Comparison of ENCODE assay signal across 4 cellular contexts in genomic region chr4:189946906-189947305, GRCh38. TPM values are rescaled to one million over a fixed set of nuclear protein-coding genes. Genes with fewer than 3 reads are reported as not detected.
DNase-seq lines count a peak whose midpoint lies in the region; ATAC-seq, FAIRE-seq and TF ChIP-seq lines count a peak whose summit lies in the region.
"Not testable (repeated sequence)": the region's sequence is repeated elsewhere in the genome, so short reads cannot be mapped to it uniquely, and the experiment has no call there.

No MANE protein-coding gene starts in this region.

- H2BK120ac ChIP-seq in trophoblast cell (ENCODE audit: insufficient read depth, low read length, poor library complexity): not testable (repeated sequence)

- H3F3A ChIP-seq in Loucy (ENCODE audit: low read depth): not testable (repeated sequence)

- RAD21 ChIA-PET in GM12878 (lab: Charles Lee; ENCODE audit: unreplicated experiment): not testable (repeated sequence)

- not testable (repeated sequence) for ATAC-seq in GM12878, HepG2

- H3K4me3 ChIP-seq in Loucy (ENCODE audit: low read length, poor library complexity, severe bottlenecking); GM12878; HepG2 (replicated peaks in 1 of 3; ENCODE audit: insufficient read depth in 1 of 3, low read depth in 2 of 3, low read length in 3 of 3); trophoblast cell (ENCODE audit: low read depth, low read length): not testable (repeated sequence)

- H3K79me2 ChIP-seq in Loucy (ENCODE audit: insufficient read depth, low read length) (peaks cover 45% of the 10 kb centered on the region), GM12878 (ENCODE audit: control insufficient read depth, insufficient read depth, low read length) (peaks cover 20% of the 10 kb centered on the region)
- not testable (repeated sequence) for H3K79me2 ChIP-seq in HepG2 (ENCODE audit: insufficient read depth, low read length); trophoblast cell (ENCODE audit: control insufficient read depth, insufficient read depth, low read length, poor library complexity)

- not testable (repeated sequence) for H3K27ac ChIP-seq in GM12878 (ENCODE audit: control insufficient read depth, insufficient read depth); HepG2 (ENCODE audit: extremely low read length, insufficient read depth, low read length); trophoblast cell (ENCODE audit: low read depth, low read length)

- WGBS in GM12878 (ENCODE audit: insufficient coverage, insufficient replicate concordance, low lambda C conversion rate, missing lambda C conversion rate): 92% methylated on average over 13 of the region's 13 CpGs
- 94% methylated on average over 13 of the region's 13 CpGs for WGBS in HepG2 (ENCODE audit: low lambda C conversion rate)
- WGBS in trophoblast cell (ENCODE audit: extremely low coverage, insufficient coverage, insufficient read length): no CpG with 5 or more reads among the region's 13 CpGs

- TF ChIP-seq EP300 in GM12878 (IDR thresholded peaks at IDR 0.05; ENCODE audit: borderline replicate concordance in 1 of 2, control insufficient read depth in 1 of 2, low read depth in 2 of 2, low read length in 2 of 2); HepG2 (IDR thresholded peaks at IDR 0.05; ENCODE audit: low read depth in 2 of 2, low read length in 2 of 2); HepG2 (CRISPR knock-in tag; IDR thresholded peaks at IDR 0.05; ENCODE audit: borderline replicate concordance): not testable (repeated sequence)

- not testable (repeated sequence) for H3K23ac ChIP-seq in trophoblast cell (ENCODE audit: low read length)

- H4K12ac ChIP-seq in trophoblast cell (ENCODE audit: low read depth, low read length): not testable (repeated sequence)

- TF ChIP-seq CTCF in Loucy (conservative IDR thresholded peaks at IDR 0.05; ENCODE audit: low read length); GM12878 (IDR thresholded peaks at IDR 0.05 in 2 of 3, conservative IDR thresholded peaks at IDR 0.05 in 1 of 3; ENCODE audit: control insufficient read depth in 2 of 3, extremely low read depth in 1 of 3, insufficient read depth in 1 of 3, low read depth in 3 of 3, low read length in 3 of 3); HepG2 (CRISPR knock-in tag; IDR thresholded peaks at IDR 0.05): not testable (repeated sequence)

- peak overlapping the region; percentile 10 for H3K4me2 ChIP-seq in Loucy (ENCODE audit: low read depth, low read length, poor library complexity, severe bottlenecking)
- not testable (repeated sequence) for H3K4me2 ChIP-seq in GM12878 (ENCODE audit: control insufficient read depth, insufficient read depth); HepG2 (ENCODE audit: low read depth, low read length); trophoblast cell (ENCODE audit: low read length)

- not testable (repeated sequence) for H3K18ac ChIP-seq in trophoblast cell (ENCODE audit: low read length)

- not testable (repeated sequence) for H3K4ac ChIP-seq in trophoblast cell (ENCODE audit: low read depth, low read length)

- in situ Hi-C loops in GM12878 (cut with MboI); HepG2 (cut with HindIII; ENCODE audit: extremely low pct_ligation_motif_present, low pct_unique_long_range_greater_than_20kb): not testable (repeated sequence)

- SMC1A ChIA-PET in GM12878 (lab: Charles Lee; ENCODE audit: uncharacterized antibody, unreplicated experiment): not testable (repeated sequence)

- not testable (repeated sequence) for H4K91ac ChIP-seq in trophoblast cell (ENCODE audit: low read depth, low read length)

- H3K9ac ChIP-seq in Loucy (ENCODE audit: low read depth, low read length, poor library complexity, severe bottlenecking); GM12878 (ENCODE audit: control insufficient read depth, insufficient read depth, low read length); HepG2 (ENCODE audit: insufficient read depth, low read depth, low read length); trophoblast cell (ENCODE audit: low read length): not testable (repeated sequence)

- H3K9me3 ChIP-seq in Loucy (ENCODE audit: insufficient read depth, low read depth, low read length); GM12878 (replicated peaks; ENCODE audit: control insufficient read depth, insufficient read depth, low read length); HepG2 (ENCODE audit: low read length); trophoblast cell (ENCODE audit: insufficient read depth, low read depth, low read length): not testable (repeated sequence)

- peaks cover 25% of the 10 kb centered on the region for H3K4me1 ChIP-seq in Loucy (ENCODE audit: insufficient read depth, low read length, poor library complexity, severe bottlenecking)
- not testable (repeated sequence) for H3K4me1 ChIP-seq in GM12878 (ENCODE audit: control insufficient read depth, insufficient read depth, low read length); trophoblast cell (ENCODE audit: control insufficient read depth in 1 of 2, insufficient read depth in 2 of 2, low read length in 2 of 2)
- peaks cover 12% of the 10 kb centered on the region for H3K4me1 ChIP-seq in HepG2 (ENCODE audit: insufficient read depth, low read length)

- not testable (repeated sequence) for TF ChIP-seq POLR2A in GM12878 (IDR thresholded peaks at IDR 0.05; ENCODE audit: low read depth, low read length); HepG2 (IDR thresholded peaks at IDR 0.05; ENCODE audit: insufficient read depth in 1 of 2, low read depth in 2 of 2, low read length in 2 of 2)

- H2AK5ac ChIP-seq in trophoblast cell (ENCODE audit: low read length): not testable (repeated sequence)

- CTCF ChIA-PET in GM12878 (lab: Yijun Ruan, JAX); HepG2 (lab: Yijun Ruan, JAX; ENCODE audit: low intra/inter-chr PET ratio, low total read pairs): not testable (repeated sequence)

- not testable (repeated sequence) for DNase-seq in GM12878 (ENCODE audit: low read depth, low spot score); HepG2 (ENCODE audit: low spot score)
- DNase-seq in trophoblast cell: peak; percentile 85 to 89

- H3K36me3 ChIP-seq in Loucy (ENCODE audit: insufficient read depth, low read length); GM12878 (ENCODE audit: control insufficient read depth in 2 of 2, insufficient read depth in 2 of 2, low read length in 1 of 2); HepG2 (replicated peaks in 1 of 2; ENCODE audit: control insufficient read depth in 1 of 2, insufficient read depth in 2 of 2, low read length in 2 of 2); trophoblast cell (ENCODE audit: control insufficient read depth in 1 of 2, insufficient read depth in 2 of 2, low read length in 2 of 2): not testable (repeated sequence)

- not testable (repeated sequence) for H3K9me2 ChIP-seq in Loucy (replicated peaks; ENCODE audit: low read depth, low read length)

- H3K79me1 ChIP-seq in trophoblast cell (ENCODE audit: low read length): not testable (repeated sequence)

- H3K27me3 ChIP-seq in Loucy (ENCODE audit: insufficient read depth, low read length, poor library complexity, severe bottlenecking); GM12878 (replicated peaks in 1 of 2; ENCODE audit: control insufficient read depth in 2 of 2, insufficient read depth in 2 of 2, low read length in 1 of 2); HepG2 (ENCODE audit: control insufficient read depth in 1 of 2, insufficient read depth in 2 of 2, low read length in 2 of 2); trophoblast cell (ENCODE audit: insufficient read depth, low read length): not testable (repeated sequence)

- H2BK12ac ChIP-seq in trophoblast cell (ENCODE audit: low read length): not testable (repeated sequence)

- H4K8ac ChIP-seq in trophoblast cell (ENCODE audit: low read depth, low read length): not testable (repeated sequence)

- POLR2A ChIA-PET in GM12878 (lab: Charles Lee); HepG2 (lab: Yijun Ruan, JAX): not testable (repeated sequence)

- H2BK5ac ChIP-seq in trophoblast cell (ENCODE audit: low read depth, low read length, poor library complexity): not testable (repeated sequence)

- BruUV-seq in GM12878 (replicated peaks; lab: Mats Ljungman, UMichigan); HepG2 (replicated peaks; lab: Mats Ljungman, UMichigan): not testable (repeated sequence)

- H3K14ac ChIP-seq in trophoblast cell (ENCODE audit: low read length): not testable (repeated sequence)

- H2AFZ ChIP-seq in Loucy (ENCODE audit: low read length); GM12878 (ENCODE audit: control insufficient read depth, low read depth, low read length); HepG2 (ENCODE audit: low read length); trophoblast cell (ENCODE audit: insufficient read depth, low read length, poor library complexity): not testable (repeated sequence)

- not testable (repeated sequence) for FAIRE-seq in GM12878 (lab: Jason Lieb, UNC); HepG2 (lab: Jason Lieb, UNC)

- intact Hi-C loops in GM12878 (cut with micrococcal nuclease; ENCODE audit: unreplicated experiment); HepG2 (cut with micrococcal nuclease; ENCODE audit: unreplicated experiment): not testable (repeated sequence)

- not testable (repeated sequence) for TF ChIP-seq RAD21 in GM12878 (IDR thresholded peaks at IDR 0.05; ENCODE audit: insufficient read depth, low read depth, low read length); HepG2 (CRISPR knock-in tag; IDR thresholded peaks at IDR 0.05)

- not testable (repeated sequence) for H4K20me1 ChIP-seq in Loucy (ENCODE audit: insufficient read depth, low read length, poor library complexity, severe bottlenecking); GM12878 (ENCODE audit: control insufficient read depth, insufficient read depth); HepG2 (ENCODE audit: insufficient read depth, low read length)

RNA-seq across cellular contexts. Expression of gene FRG1, which starts 6.2 kb away (rescaled TPM):
- 17.5 and 18.7 TPM in 2 replicates for total RNA-seq in GM12878 (2013; cell fraction: nucleolus; rRNA removed)
- total RNA-seq in GM12878 (2014; rRNA removed): 28.9 and 37.7 TPM in 2 replicates
- 79.2 and 83.8 TPM in 2 replicates for total RNA-seq in GM12878 (2014; rRNA removed; fragmentation: Illumina TruSeq; extraction: Trizol)
- total RNA-seq in GM12878 (2021): 44.6 and 48.4 TPM in 2 replicates
- 28.7 TPM for polyA plus RNA-seq in GM12878 (2011; ENCODE audit: low read depth)
- polyA plus RNA-seq in GM12878 (2011; rRNA removed): 35.3 and 53.3 TPM in 2 replicates
- 13.0 and 13.8 TPM in 2 replicates for polyA plus RNA-seq in GM12878 (2011; cell fraction: cytosol; rRNA removed)
- polyA plus RNA-seq in GM12878 (2011; cell fraction: nucleus; rRNA removed): 16.8 and 20.0 TPM in 2 replicates
- 48.0 and 49.3 TPM in 2 replicates for polyA plus RNA-seq in GM12878 (2012)
- 96.8 and 102 TPM in 2 replicates for polyA plus RNA-seq in GM12878 (2014; fragmentation: Illumina TruSeq; extraction: Trizol)
- 100 to 1,000 TPM; 113 to 190 TPM for polyA plus RNA-seq in GM12878 (2014; fragmentation: Nextera tagmentation; extraction: Ambion mirVana)
- polyA plus RNA-seq in GM12878 (2014; rRNA removed): 34.3 and 44.7 TPM in 2 replicates
- polyA plus RNA-seq in GM12878 (2016; fragmentation: Nextera tagmentation; extraction: Ambion mirVana): 10 to 100 TPM; 56.2 to 61.0 TPM
- 5.7 and 8.9 TPM in 2 replicates for polyA minus RNA-seq in GM12878 (2011; rRNA and poly(A)+ RNA removed)
- polyA minus RNA-seq in GM12878 (2011; cell fraction: cytosol; rRNA and poly(A)+ RNA removed): 6.7 and 9.0 TPM in 2 replicates
- polyA minus RNA-seq in GM12878 (2011; cell fraction: nucleus; rRNA and poly(A)+ RNA removed): 6.4 and 7.4 TPM in 2 replicates
- 42.6 and 58.3 TPM in 2 replicates for total RNA-seq in HepG2 (2016; rRNA removed; fragmentation: Illumina TruSeq; extraction: Trizol)
- total RNA-seq in HepG2 (2016; cell fraction: cytosol; rRNA removed; fragmentation: Illumina TruSeq; extraction: Trizol; ENCODE audit: low read depth): 8.8 and 10.0 TPM in 2 replicates
- 43.8 and 57.5 TPM in 2 replicates for total RNA-seq in HepG2 (2016; cell fraction: insoluble cytoplasmic fraction; rRNA removed; fragmentation: Illumina TruSeq; extraction: Trizol)
- total RNA-seq in HepG2 (2016; cell fraction: membrane; rRNA removed; fragmentation: Illumina TruSeq; extraction: Trizol): 8.2 and 10.8 TPM in 2 replicates
- 23.9 and 27.4 TPM in 2 replicates for total RNA-seq in HepG2 (2016; cell fraction: nucleus; rRNA removed; fragmentation: Illumina TruSeq; extraction: Trizol)
- polyA plus RNA-seq in HepG2 (2011; rRNA removed): 4.8 and 5.7 TPM in 2 replicates
- polyA plus RNA-seq in HepG2 (2011; cell fraction: cytosol; rRNA removed): 3.3 and 5.0 TPM in 2 replicates
- 3.0 and 3.5 TPM in 2 replicates for polyA plus RNA-seq in HepG2 (2011; cell fraction: nucleus; rRNA removed)
- 15.8 and 23.7 TPM in 2 replicates for polyA plus RNA-seq in HepG2 (2012)
- polyA plus RNA-seq in HepG2 (2016; cell fraction: cytosol; fragmentation: Illumina TruSeq; extraction: Trizol; ENCODE audit: low read depth): 8.2 and 9.7 TPM in 2 replicates
- polyA plus RNA-seq in HepG2 (2016; cell fraction: insoluble cytoplasmic fraction; fragmentation: Illumina TruSeq; extraction: Trizol; ENCODE audit: low read depth): 50.6 and 51.6 TPM in 2 replicates
- 7.7 and 8.3 TPM in 2 replicates for polyA plus RNA-seq in HepG2 (2016; cell fraction: membrane; fragmentation: Illumina TruSeq; extraction: Trizol; ENCODE audit: low read depth)
- 29.3 and 30.7 TPM in 2 replicates for polyA plus RNA-seq in HepG2 (2016; cell fraction: nucleus; fragmentation: Illumina TruSeq; extraction: Trizol; ENCODE audit: insufficient read depth, low read depth)
- polyA minus RNA-seq in HepG2 (2011; rRNA and poly(A)+ RNA removed; ENCODE audit: low replicate concordance): 2.7 and 4.9 TPM in 2 replicates
- polyA minus RNA-seq in HepG2 (2011; cell fraction: cytosol; rRNA and poly(A)+ RNA removed): 3.6 and 4.3 TPM in 2 replicates
- 9.3 and 15.2 TPM in 2 replicates for polyA minus RNA-seq in HepG2 (2011; cell fraction: nucleus; rRNA and poly(A)+ RNA removed)
- 74.4 and 80.8 TPM in 2 replicates for polyA plus RNA-seq in trophoblast cell (2013)
